In the genomic region with DNA sequence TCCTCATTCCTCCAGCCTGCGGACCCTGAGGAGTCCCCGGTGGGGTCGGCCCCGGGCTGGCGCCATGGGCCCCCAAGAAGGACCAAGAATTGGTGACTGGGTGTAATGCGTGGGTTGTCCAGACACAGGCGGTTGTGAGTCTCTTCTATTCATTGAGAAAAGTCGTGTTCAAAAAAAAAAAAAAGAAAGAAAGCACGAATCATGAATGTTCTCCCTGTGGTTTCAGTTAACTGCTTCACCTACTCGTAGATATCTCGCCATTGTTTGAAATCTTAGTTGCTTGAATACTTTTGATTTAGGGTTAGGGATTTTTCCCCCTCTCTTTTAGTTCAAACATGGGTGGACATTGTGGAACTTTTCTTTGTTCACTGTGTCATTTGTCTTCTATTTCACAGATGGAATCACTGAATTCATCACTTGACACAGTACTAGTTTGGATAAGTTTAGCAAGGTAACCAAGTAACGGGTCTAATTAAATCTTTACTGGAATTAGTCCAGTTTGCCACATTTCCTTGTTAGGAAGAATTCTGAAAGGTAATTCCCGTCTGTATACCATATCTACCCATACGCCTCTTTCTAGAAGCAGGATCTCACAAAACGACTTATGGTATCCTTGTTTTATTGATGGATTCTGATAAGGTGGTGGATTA, we compare ENCODE assay signal across 8 cellular contexts. TPM values are rescaled to one million over a fixed set of nuclear protein-coding genes. Genes with fewer than 3 reads are reported as not detected.
DNase-seq lines count a peak whose midpoint lies in the region; ATAC-seq and TF ChIP-seq lines count a peak whose summit lies in the region.

No MANE protein-coding gene starts in this region.

- no peaks in the 10 kb centered on the region for H4K20me1 ChIP-seq in OCI-LY1 (ENCODE audit: insufficient read depth, low read length)

- peak overlapping the region; percentile 78 for H3K4me3 ChIP-seq in OCI-LY1 (ENCODE audit: low read depth, low read length, poor library complexity, severe bottlenecking)
- H3K4me3 ChIP-seq in colonic mucosa: peak overlapping the region; percentile 64
- H3K4me3 ChIP-seq in mesodermal cell (ENCODE audit: extremely low read depth, insufficient read depth, low read length, poor library complexity, severe bottlenecking): peak overlapping the region; percentile 80
- peak overlapping the region; percentile 80 to 95 for H3K4me3 ChIP-seq in uterus

- H3K9ac ChIP-seq in OCI-LY1 (ENCODE audit: low read length) (peak overlapping the region; percentile 78), colonic mucosa (ENCODE audit: low read depth in 2 of 2, low read length in 2 of 2) (peak overlapping the region; percentile 88 to 90)

- no peaks in the 10 kb centered on the region for H3K79me2 ChIP-seq in OCI-LY1 (ENCODE audit: insufficient read depth, low read length)

- TF ChIP-seq POLR2A in uterus (IDR thresholded peaks at IDR 0.05): no peak

- H3K4me1 ChIP-seq in OCI-LY1 (ENCODE audit: insufficient read depth, low read length, severe bottlenecking) (peaks cover 32% of the 10 kb centered on the region), colonic mucosa (no peaks in the 10 kb centered on the region), mesodermal cell (ENCODE audit: control insufficient read depth, insufficient read depth, low read length, poor library complexity, severe bottlenecking) (peaks cover 7% of the 10 kb centered on the region), uterus (no peaks in the 10 kb centered on the region)

- peak overlapping the region; percentile 92 for H3K4me2 ChIP-seq in OCI-LY1 (ENCODE audit: low read length)

- no peaks in the 10 kb centered on the region for H3K9me2 ChIP-seq in OCI-LY1 (ENCODE audit: low read depth, low read length)

- peak; percentile 15 for DNase-seq in stimulated activated CD8-positive, alpha-beta memory T cell treated with anti-CD3 and anti-CD28 coated beads, Interleukin-12 subunit alpha, Interleukin-12 subunit beta, amount 100 ng/mL, for 24 hours (ENCODE audit: extremely low read depth)
- DNase-seq in stimulated activated CD8-positive, alpha-beta memory T cell treated with anti-CD3 and anti-CD28 coated beads, Interleukin-4, amount 100 ng/mL, for 48 hours: no peak
- DNase-seq in colonic mucosa (no peak), uterus (no peak), NCI-H2107 treated with DMSO at 0.1 percent for 48 hours (lab: John Stamatoyannopoulos, UW; ENCODE audit: unreplicated experiment) (no peak)

- WGBS in mesodermal cell (ENCODE audit: insufficient coverage in 2 of 2), 2 experiments: 14 to 42% methylated on average over 2 to 9 of the region's 15 CpGs

- intact Hi-C loops in colonic mucosa (cut with DNase I): no loop called here
- intact Hi-C loops in uterus (cut with DNase I; ENCODE audit: low total_unique reads): no loop called here

- H3K9me3 ChIP-seq in OCI-LY1 (ENCODE audit: low read length) (no peaks in the 10 kb centered on the region), colonic mucosa (no peaks in the 10 kb centered on the region), mesodermal cell (ENCODE audit: control insufficient read depth, low read length) (no peaks in the 10 kb centered on the region), uterus (no peaks in the 10 kb centered on the region)

- peak overlapping the region; percentile 52 for H2AFZ ChIP-seq in OCI-LY1 (ENCODE audit: low read length)

- H3K27me3 ChIP-seq in OCI-LY1 (ENCODE audit: insufficient read depth, low read length) (no peaks in the 10 kb centered on the region), colonic mucosa (no peaks in the 10 kb centered on the region), uterus (no peaks in the 10 kb centered on the region)

- TF ChIP-seq CTCF in OCI-LY1 (IDR thresholded peaks at IDR 0.05; ENCODE audit: low read length) (peak; percentile 26; the same call in 1 of the 2 replicates), colonic mucosa (IDR thresholded peaks at IDR 0.05) (no peak), uterus (IDR thresholded peaks at IDR 0.05) (peak in 1 of 4 experiments; percentile 17)

- ATAC-seq in HG02763 (IDR thresholded peaks at IDR 0.05; ENCODE audit: unreplicated experiment): peak; percentile 18

- no peaks in the 10 kb centered on the region for H3F3A ChIP-seq in OCI-LY1 (ENCODE audit: insufficient read depth, low read length)

- H3K36me3 ChIP-seq in OCI-LY1 (ENCODE audit: insufficient read depth, low read length) (no peaks in the 10 kb centered on the region), colonic mucosa (no peaks in the 10 kb centered on the region), mesodermal cell (ENCODE audit: control insufficient read depth, insufficient read depth, low read length) (peaks cover 10% of the 10 kb centered on the region), uterus (no peaks in the 10 kb centered on the region)

- H3K27ac ChIP-seq in OCI-LY1 (ENCODE audit: low read depth, low read length, poor library complexity, severe bottlenecking) (no peak overlapping the region), colonic mucosa (peak overlapping the region; percentile 78), mesodermal cell (ENCODE audit: low read depth, low read length, severe bottlenecking) (peak overlapping the region; percentile 89), uterus (peak overlapping the region; percentile 94 to 97)

RNA-seq across cellular contexts. Expression of a gene that starts 0.8 kb away (rescaled TPM):
- total RNA-seq in colonic mucosa: 10 to 100 TPM; 25.4 to 25.5 TPM
- polyA plus RNA-seq in mesodermal cell (2013, experiment 1 of 2): 89.1 TPM
- polyA plus RNA-seq in mesodermal cell (2013, experiment 2 of 2): 85.9 TPM
- 10 to 100 TPM; 36.9 to 95.6 (median 53.6) TPM for total RNA-seq in uterus
